22 cellular contexts compared by ENCODE assay signal in genomic region chr7:102193806-102194205, GRCh38.
A peak's percentile ranks its signal among the peaks of the same experiment; 100 is the strongest.
DNase-seq lines count a peak whose midpoint lies in the region; ATAC-seq, FAIRE-seq and TF ChIP-seq lines count a peak whose summit lies in the region.
"Had no signal": no experiment of that assay in that cellular context is flagged by ENCODE, and none has a peak within 500 bp of the region (broad histone marks: within the 10 kb centered on the region; RNA-seq: fewer than 3 reads in every experiment).

No MANE protein-coding gene starts in this region.

- TF ChIP-seq POLR2A in endothelial cell of umbilical vein (IDR thresholded peaks at IDR 0.05; ENCODE audit: low read depth, low read length) (no peak), H54 (IDR thresholded peaks at IDR 0.05; ENCODE audit: low read depth, low read length) (no peak)

- no peak for TF ChIP-seq CTCF in SK-N-SH (IDR thresholded peaks at IDR 0.05)
- TF ChIP-seq CTCF in endothelial cell of umbilical vein (IDR thresholded peaks at IDR 0.05; ENCODE audit: extremely low read depth in 1 of 2, insufficient read depth in 1 of 2, low read depth in 1 of 2, low read length in 2 of 2) = no peak
- TF ChIP-seq CTCF in omental fat pad (IDR thresholded peaks at IDR 0.05) = no peak

- H3K4me2 ChIP-seq in SK-N-SH (no peak overlapping the region), endothelial cell of umbilical vein (ENCODE audit: insufficient read depth, low read length) (no peak overlapping the region)

- H3K9ac ChIP-seq in SK-N-SH (no peak overlapping the region), endothelial cell of umbilical vein (replicated peaks; ENCODE audit: extremely low read depth, insufficient read depth, low read length) (no peak overlapping the region)

- no peak overlapping the region for H3K4me3 ChIP-seq in SK-N-SH (ENCODE audit: low read depth in 2 of 2, low read length in 1 of 2)
- no peak overlapping the region for H3K4me3 ChIP-seq in endothelial cell of umbilical vein (replicated peaks in 1 of 3; ENCODE audit: insufficient read depth in 1 of 3, low read depth in 1 of 3, low read length in 3 of 3)
- H3K4me3 ChIP-seq: esophagus squamous epithelium, heart left ventricle, sigmoid colon had no signal

- DNase-seq in EH (ENCODE audit: low read depth) (peak; percentile 48), SK-N-SH (no peak), endothelial cell of umbilical vein (ENCODE audit: low read depth, low spot score) (no peak), omental fat pad (ENCODE audit: low spot score) (no peak), H54 (ENCODE audit: insufficient read length, low spot score) (no peak), NCI-H1930 (lab: John Stamatoyannopoulos, UW) (no peak), SK-N-DZ (ENCODE audit: low spot score) (no peak)
- DNase-seq: activated CD4-positive, alpha-beta T cell treated with anti-CD3 and anti-CD28 coated beads for 48 hours; effector CD8-positive, alpha-beta T cell; esophagus squamous epithelium; GF-D8; heart left ventricle; immature natural killer cell; NCI-H1092 treated with DMSO at 0.1 percent for 48 hours; NCI-H2081 treated with DMSO at 0.1 percent for 48 hours; NCI-H82; SHP77 treated with DMSO at 0.1 percent for 48 hours; sigmoid colon; substantia nigra; T-cell had no signal

- dilution Hi-C loops in endothelial cell of umbilical vein (cut with MboI; ENCODE audit: extremely low pct_ligation_motif_present, low sequenced_read_pairs) = no loop called here

- no peaks in the 10 kb centered on the region for H3K9me2 ChIP-seq in SK-N-SH

- intact Hi-C loops in endothelial cell of umbilical vein (cut with micrococcal nuclease) = no loop called here

- H3K79me2 ChIP-seq in SK-N-SH (ENCODE audit: insufficient read depth) (no peaks in the 10 kb centered on the region), endothelial cell of umbilical vein (ENCODE audit: control insufficient read depth, insufficient read depth, low read length) (no peaks in the 10 kb centered on the region)

- peaks cover 0 to 11% of the 10 kb centered on the region in 2 experiments; a peak in 1 of 4 replicates for H3K4me1 ChIP-seq in SK-N-SH (ENCODE audit: control insufficient read depth in 1 of 2, insufficient read depth in 2 of 2, low read depth in 1 of 2, low read length in 1 of 2)
- no peaks in the 10 kb centered on the region for H3K4me1 ChIP-seq in endothelial cell of umbilical vein (ENCODE audit: control insufficient read depth, extremely low read depth, insufficient read depth, low read length)
- H3K4me1 ChIP-seq: esophagus squamous epithelium, sigmoid colon had no signal

- BruUV-seq in endothelial cell of umbilical vein (replicated peaks; lab: Mats Ljungman, UMichigan) = no TSS peak

- POLR2A ChIA-PET in SK-N-SH (lab: Yijun Ruan, JAX) (no interaction called here), endothelial cell of umbilical vein (lab: Charles Lee) (no interaction called here)

- WGBS in SK-N-SH (ENCODE audit: low lambda C conversion rate) = 78% methylated on average over 8 of the region's 8 CpGs

- H3K9me3 ChIP-seq in SK-N-SH (no peaks in the 10 kb centered on the region), endothelial cell of umbilical vein (replicated peaks; ENCODE audit: control insufficient read depth, insufficient read depth, low read length) (no peaks in the 10 kb centered on the region)
- H3K9me3 ChIP-seq: esophagus squamous epithelium, heart left ventricle, sigmoid colon had no signal

- H3K27ac ChIP-seq in SK-N-SH (ENCODE audit: low read depth in 2 of 2, low read length in 1 of 2) = no peak overlapping the region
- no peak overlapping the region for H3K27ac ChIP-seq in endothelial cell of umbilical vein (ENCODE audit: insufficient read depth, low read depth, low read length)
- H3K27ac ChIP-seq: esophagus squamous epithelium, heart left ventricle, sigmoid colon had no signal

- no peaks in the 10 kb centered on the region for H4K20me1 ChIP-seq in SK-N-SH (ENCODE audit: insufficient read depth)
- no peaks in the 10 kb centered on the region for H4K20me1 ChIP-seq in endothelial cell of umbilical vein (replicated peaks; ENCODE audit: control insufficient read depth, extremely low read depth, insufficient read depth, low read length)

- CTCF ChIA-PET in SK-N-SH (lab: Yijun Ruan, JAX) = no interaction called here
- CTCF ChIA-PET in endothelial cell of umbilical vein (lab: Charles Lee) = interaction anchor here (1.3 kb wide), 1 partner anchor 651 kb away, joined by 4 read pairs; no protein-coding TSS in a partner anchor

- H3F3A ChIP-seq in SK-N-SH (replicated peaks; ENCODE audit: insufficient read depth) = peaks cover 3% of the 10 kb centered on the region

- FAIRE-seq in endothelial cell of umbilical vein (lab: Jason Lieb, UNC) = no peak
- no peak for FAIRE-seq in H54 (lab: Jason Lieb, UNC)
- FAIRE-seq: urothelium cell line had no signal

- H2AFZ ChIP-seq in SK-N-SH (ENCODE audit: low read depth) (no peak overlapping the region), endothelial cell of umbilical vein (ENCODE audit: low read depth, low read length) (no peak overlapping the region)

- H3K27me3 ChIP-seq in SK-N-SH (ENCODE audit: insufficient read depth) (no peaks in the 10 kb centered on the region), endothelial cell of umbilical vein (ENCODE audit: control insufficient read depth in 2 of 2, insufficient read depth in 2 of 2, low read length in 2 of 2) (no peaks in the 10 kb centered on the region)
- H3K27me3 ChIP-seq: esophagus squamous epithelium, heart left ventricle, sigmoid colon had no signal

- peak; percentile 41 for ATAC-seq in omental fat pad (ENCODE audit: low FRiP score)
- no peak for ATAC-seq in GM21723 (IDR thresholded peaks at IDR 0.05; ENCODE audit: unreplicated experiment)
- ATAC-seq: heart left ventricle, T-cell had no signal

- no peak for TF ChIP-seq RAD21 in SK-N-SH (IDR thresholded peaks at IDR 0.05; ENCODE audit: low read length)

- H3K36me3 ChIP-seq in SK-N-SH (replicated peaks in 1 of 2; ENCODE audit: control insufficient read depth in 1 of 2, insufficient read depth in 2 of 2, low read length in 1 of 2) (peaks cover 29 to 42% of the 10 kb centered on the region in 2 experiments), endothelial cell of umbilical vein (ENCODE audit: control insufficient read depth in 2 of 2, extremely low read depth in 1 of 2, insufficient read depth in 2 of 2, low read length in 2 of 2) (peaks cover 0 to 17% of the 10 kb centered on the region in 2 experiments)

- no peak for TF ChIP-seq EP300 in SK-N-SH (IDR thresholded peaks at IDR 0.05; ENCODE audit: borderline replicate concordance in 1 of 2, low read depth in 1 of 2, low read length in 1 of 2)

- no peaks in the 10 kb centered on the region for H3K9me1 ChIP-seq in endothelial cell of umbilical vein (replicated peaks; ENCODE audit: control insufficient read depth, extremely low read depth, insufficient read depth, low read length)

TF ChIP-seq in SK-N-SH, 30 proteins besides CTCF, POLR2A, EP300 and RAD21:
- TF ChIP-seq TAF1 (IDR thresholded peaks at IDR 0.05; ENCODE audit: borderline replicate concordance, low read depth, low read length) (no peak), FOSL2 (IDR thresholded peaks at IDR 0.05; ENCODE audit: borderline replicate concordance, low read depth) (peak; percentile 60; the same call in 1 of the 2 replicates)

TF ChIP-seq in endothelial cell of umbilical vein, 7 proteins besides CTCF, POLR2A, EP300 and RAD21:
- no peak for TF ChIP-seq MYC (IDR thresholded peaks at IDR 0.05; ENCODE audit: low read depth, low read length)
- no peak for TF ChIP-seq POLR2AphosphoS5 (IDR thresholded peaks at IDR 0.05; ENCODE audit: insufficient read depth, low read depth, low read length)
- no peak for TF ChIP-seq EZH2 (IDR thresholded peaks at IDR 0.05; ENCODE audit: borderline replicate concordance, low read depth, low read length, severe bottlenecking)
- TF ChIP-seq MAX (IDR thresholded peaks at IDR 0.05; ENCODE audit: insufficient read depth, insufficient read length) = no peak
- TF ChIP-seq JUN (IDR thresholded peaks at IDR 0.05; ENCODE audit: borderline replicate concordance, insufficient read depth, insufficient read length, low read depth) = peak; percentile 11
